20 cellular contexts compared by ENCODE assay signal in genomic region chr11:30345644-30346043, GRCh38.
"Had no signal": no experiment of that assay in that cellular context is flagged by ENCODE, and none has a peak within 500 bp of the region (broad histone marks: within the 10 kb centered on the region; RNA-seq: fewer than 3 reads in every experiment).

No MANE protein-coding gene starts in this region.

- H3K27ac Mint-ChIP-seq: nephron progenitor cell; neural progenitor cell; stimulated activated effector memory CD8-positive, alpha-beta T cell treated with anti-CD3 and anti-CD28 coated beads, Interleukin-12 subunit alpha, Interleukin-12 subunit beta, amount 100 ng/mL, for 72 hours; stimulated activated naive CD8-positive, alpha-beta T cell treated with anti-CD3 and anti-CD28 coated beads, Interleukin-15, Interleukin-2, amounts not matched to agents 100 ng/mL and 50 ng/mL, for 24 hours had no signal

- H3K36me3 ChIP-seq: neutrophil, sigmoid colon, suprapubic skin, thoracic aorta, tibial artery, uterus had no signal

- ATAC-seq: stimulated activated effector memory CD8-positive, alpha-beta T cell treated with anti-CD3 and anti-CD28 coated beads, Interleukin-12 subunit alpha, Interleukin-12 subunit beta, amount 100 ng/mL, for 72 hours had no signal

- H3K9me3 ChIP-seq: left ventricle myocardium inferior, neutrophil, psoas muscle, sigmoid colon, spleen, suprapubic skin, thoracic aorta, tibial artery, uterus had no signal

- DNase-seq: islet precursor cell; left ventricle myocardium inferior; natural killer cell; occipital lobe; psoas muscle; sigmoid colon; spleen; stimulated activated CD4-positive, alpha-beta T cell treated with anti-CD3 and anti-CD28 coated beads, Interleukin-4, amount 100 ng/mL, for 24 hours; tibial artery; uterus had no signal

- H3K4me3 ChIP-seq: left ventricle myocardium inferior, lung, neural progenitor cell, psoas muscle, sigmoid colon, spleen, suprapubic skin, thoracic aorta, tibial artery, uterus had no signal

- H3K9ac ChIP-seq: neural progenitor cell, parathyroid adenoma had no signal

- H3K9me3 Mint-ChIP-seq: natural killer cell; neural progenitor cell; stimulated activated effector memory CD8-positive, alpha-beta T cell treated with anti-CD3 and anti-CD28 coated beads, Interleukin-12 subunit alpha, Interleukin-12 subunit beta, amount 100 ng/mL, for 72 hours; stimulated activated naive CD8-positive, alpha-beta T cell treated with anti-CD3 and anti-CD28 coated beads, Interleukin-15, Interleukin-2, amounts not matched to agents 100 ng/mL and 50 ng/mL, for 24 hours had no signal

- H3K4me1 ChIP-seq: left ventricle myocardium inferior, neural progenitor cell, parathyroid adenoma, psoas muscle, sigmoid colon, suprapubic skin, tibial artery, uterus had no signal

- FAIRE-seq: small intestine had no signal

- H3K27ac ChIP-seq: left ventricle myocardium inferior, neural progenitor cell, neutrophil, parathyroid adenoma, psoas muscle, sigmoid colon, spleen, suprapubic skin, thoracic aorta, tibial artery, uterus had no signal

- H3K4me1 Mint-ChIP-seq: nephron progenitor cell, neural progenitor cell had no signal

- H3K36me3 Mint-ChIP-seq: natural killer cell had no signal

- H3K4me3 Mint-ChIP-seq: natural killer cell; nephron progenitor cell; neural progenitor cell; stimulated activated effector memory CD8-positive, alpha-beta T cell treated with anti-CD3 and anti-CD28 coated beads, Interleukin-12 subunit alpha, Interleukin-12 subunit beta, amount 100 ng/mL, for 72 hours; stimulated activated naive CD8-positive, alpha-beta T cell treated with anti-CD3 and anti-CD28 coated beads, Interleukin-15, Interleukin-2, amounts not matched to agents 100 ng/mL and 50 ng/mL, for 24 hours had no signal

- H3K4me2 ChIP-seq: neural progenitor cell had no signal

- H3K27me3 Mint-ChIP-seq: stimulated activated naive CD8-positive, alpha-beta T cell treated with anti-CD3 and anti-CD28 coated beads, Interleukin-15, Interleukin-2, amounts not matched to agents 100 ng/mL and 50 ng/mL, for 24 hours had no signal

- H2AFZ ChIP-seq: neural progenitor cell, parathyroid adenoma had no signal

- H3K27me3 ChIP-seq: neural progenitor cell, neutrophil, sigmoid colon, spleen, suprapubic skin, tibial artery, uterus had no signal

- H3K79me2 ChIP-seq: parathyroid adenoma had no signal
